In genomic region chr2:63049291-63050185, GRCh38 we compare ENCODE assay signal across 9 cellular contexts. TPM values are rescaled to one million over a fixed set of nuclear protein-coding genes. Genes with fewer than 3 reads are reported as not detected.
DNase-seq lines count a peak whose midpoint lies in the region; ATAC-seq, FAIRE-seq and TF ChIP-seq lines count a peak whose summit lies in the region.
"Had no signal": no experiment of that assay in that cellular context is flagged by ENCODE, and none has a peak within 500 bp of the region (broad histone marks: within the 10 kb centered on the region; RNA-seq: fewer than 3 reads in every experiment).

No MANE protein-coding gene starts in this region.

- ATAC-seq in activated CD4-positive, alpha-beta T cell treated with anti-CD3 and anti-CD28 coated beads for 36 hours: no peak
- ATAC-seq in Panc1 (no peak), GM21723 (IDR thresholded peaks at IDR 0.05; ENCODE audit: unreplicated experiment) (no peak)

- no peak for TF ChIP-seq EP300 in H1 (IDR thresholded peaks at IDR 0.05; ENCODE audit: borderline replicate concordance in 1 of 2, low read depth in 2 of 2, low read length in 2 of 2)
- TF ChIP-seq EP300 in ovary (IDR thresholded peaks at IDR 0.05): no peak

- H3K14ac ChIP-seq in H1 (ENCODE audit: insufficient read length): no peak overlapping the region

- CTCF ChIA-PET in activated CD4-positive, alpha-beta T cell treated with anti-CD3 and anti-CD28 coated beads for 36 hours (lab: Charles Lee): no interaction called here
- CTCF ChIA-PET in Panc1 (lab: Charles Lee): no interaction called here
- CTCF ChIA-PET in H1 (lab: Charles Lee; ENCODE audit: partially characterized antibody): interaction anchor here (0.6 to 1.0 kb wide), 4 partner anchors 20 to 561 kb away, joined by 3 read pairs; no protein-coding TSS in a partner anchor

- intact Hi-C loops in activated CD4-positive, alpha-beta T cell treated with anti-CD3 and anti-CD28 coated beads for 36 hours (cut with DNase I, micrococcal nuclease): loop anchor here (1.0 to 10.0 kb wide), 10 partner anchors 9 to 793 kb away; partner anchors contain the start of genes MDH1 (in 2 of the 2), WDPCP (in 2 of the 2), EHBP1 (in 1 of the 2) and UGP2 (in 1 of the 2)
- intact Hi-C loops in Panc1 (cut with micrococcal nuclease; ENCODE audit: unreplicated experiment) (no loop called here), ovary (cut with DNase I) (no loop called here)

- TF ChIP-seq POLR2A in H1 (IDR thresholded peaks at IDR 0.05; ENCODE audit: control extremely low read depth in 1 of 2, low read depth in 2 of 2, low read length in 2 of 2) (no peak), ovary (IDR thresholded peaks at IDR 0.05) (no peak)

- peaks cover 8 to 10% of the 10 kb centered on the region in 2 experiments for H4K20me1 ChIP-seq in H1 (replicated peaks in 1 of 2; ENCODE audit: control insufficient read depth in 1 of 2, insufficient read depth in 2 of 2, low read length in 2 of 2)

- no TSS peak for BruUV-seq in Panc1 (replicated peaks; lab: Mats Ljungman, UMichigan)

- no peaks in the 10 kb centered on the region for H3K79me2 ChIP-seq in H1 (ENCODE audit: control insufficient read depth in 1 of 2, insufficient read depth in 2 of 2, low read length in 2 of 2)

- in situ Hi-C loops in Panc1 (cut with HindIII; ENCODE audit: low pct_unique_long_range_greater_than_20kb, low sequenced_read_pairs): no loop called here

- H3K9me3 ChIP-seq in Panc1 (ENCODE audit: control insufficient read depth, insufficient read depth, low read depth, low read length) (no peaks in the 10 kb centered on the region), H1 (ENCODE audit: insufficient read depth in 2 of 2, low read depth in 1 of 2, low read length in 1 of 2) (no peaks in the 10 kb centered on the region), ovary (peaks cover 0 to 6% of the 10 kb centered on the region in 2 donors)

- H3K27me3 Mint-ChIP-seq in activated CD4-positive, alpha-beta T cell treated with anti-CD3 and anti-CD28 coated beads for 36 hours: peaks cover 76% of the 10 kb centered on the region

- no peak overlapping the region for H2BK20ac ChIP-seq in H1 (ENCODE audit: low read length)

- H3K9ac ChIP-seq in H1 (replicated peaks in 1 of 4; ENCODE audit: extremely low read depth in 1 of 4, low read depth in 3 of 4, low read length in 3 of 4): peak overlapping the region in 1 of 4 experiments; percentile 6; a peak in 1 of 7 replicates

- FAIRE-seq in H1 (lab: Jason Lieb, UNC): peak; percentile 66
- FAIRE-seq: colon had no signal

- no peak for TF ChIP-seq RAD21 in H1 (IDR thresholded peaks at IDR 0.05 in 1 of 2, conservative IDR thresholded peaks at IDR 0.05 in 1 of 2; ENCODE audit: low read depth in 2 of 2, low read length in 2 of 2)

- H4K8ac ChIP-seq in H1 (ENCODE audit: extremely low read depth, insufficient read depth, low read length): peak overlapping the region; percentile 72; the same call in 1 of the 2 replicates

- H2BK15ac ChIP-seq in H1 (ENCODE audit: low read length): no peak overlapping the region; the same call in 1 of the 2 replicates

- peaks cover 39% of the 10 kb centered on the region for H3K23me2 ChIP-seq in H1 (ENCODE audit: low read depth, low read length)

- no peak overlapping the region for H2BK5ac ChIP-seq in H1 (ENCODE audit: low read depth, low read length)

- DNase-seq in activated CD4-positive, alpha-beta T cell treated with anti-CD3 and anti-CD28 coated beads for 36 hours: peak; percentile 24
- no peak for DNase-seq in activated CD4-positive, alpha-beta T cell treated with anti-CD3 and anti-CD28 coated beads for 1 hour
- DNase-seq in Panc1 (ENCODE audit: low read depth, low spot score): no peak
- DNase-seq in H1 (ENCODE audit: low read depth in 1 of 2, low spot score in 2 of 2): peak in 1 of 2 experiments; percentile 76
- peak in 3 of 5 donors; percentile 16 to 34 (median 18) for DNase-seq in ovary
- DNase-seq in hippocampal formation (lab: John Stamatoyannopoulos, UW): no peak
- no peak for DNase-seq in RKO (ENCODE audit: low spot score)

- no peak overlapping the region for H3K23ac ChIP-seq in H1 (ENCODE audit: insufficient read length)

- H3K27ac Mint-ChIP-seq in activated CD4-positive, alpha-beta T cell treated with anti-CD3 and anti-CD28 coated beads for 36 hours: peak overlapping the region; percentile 47

- peak overlapping the region; percentile 80 to 98 for H3K4me3 ChIP-seq in Panc1 (ENCODE audit: low read depth in 2 of 2, low read length in 2 of 2)
- H3K4me3 ChIP-seq in H1 (ENCODE audit: extremely low read depth in 1 of 4, insufficient read depth in 2 of 4, low read depth in 3 of 4, low read length in 4 of 4): peak overlapping the region; percentile 53 to 80 (median 70)
- H3K4me3 ChIP-seq in ovary: peak overlapping the region; percentile 39

- POLR2A ChIA-PET in activated CD4-positive, alpha-beta T cell treated with anti-CD3 and anti-CD28 coated beads for 36 hours (lab: Charles Lee): no interaction called here
- POLR2A ChIA-PET in Panc1 (lab: Charles Lee): interaction anchor here (0.7 kb wide), 1 partner anchor 15 kb away, joined by 7 read pairs; no protein-coding TSS in a partner anchor
- POLR2A ChIA-PET in H1 (lab: Charles Lee; ENCODE audit: partially characterized antibody): interaction anchor here (0.7 to 6.8 kb wide), 3 partner anchors 10 to 15 kb away, joined by 3 to 32 read pairs (median 3); no protein-coding TSS in a partner anchor

- H3K4me3 Mint-ChIP-seq in activated CD4-positive, alpha-beta T cell treated with anti-CD3 and anti-CD28 coated beads for 36 hours: peak overlapping the region; percentile 75

- H3K4me1 Mint-ChIP-seq in activated CD4-positive, alpha-beta T cell treated with anti-CD3 and anti-CD28 coated beads for 36 hours: peaks cover 50% of the 10 kb centered on the region

- H3K4ac ChIP-seq in H1 (replicated peaks; ENCODE audit: insufficient read length, low read depth, low read length): peak overlapping the region; percentile 14

- H3K4me1 ChIP-seq in Panc1 (ENCODE audit: control insufficient read depth, insufficient read depth, low read length): peaks cover 8% of the 10 kb centered on the region
- peaks cover 4 to 51% (median 32%) of the 10 kb centered on the region in 4 experiments for H3K4me1 ChIP-seq in H1 (replicated peaks in 1 of 4; ENCODE audit: control insufficient read depth in 3 of 4, insufficient read depth in 4 of 4, low read length in 3 of 4)
- H3K4me1 ChIP-seq in ovary (ENCODE audit: insufficient read depth): peaks cover 10% of the 10 kb centered on the region

- H3K36me3 Mint-ChIP-seq in activated CD4-positive, alpha-beta T cell treated with anti-CD3 and anti-CD28 coated beads for 36 hours (ENCODE audit: low read depth): peaks cover 13% of the 10 kb centered on the region

- no peak overlapping the region for H3K56ac ChIP-seq in H1 (replicated peaks; ENCODE audit: insufficient read length, low read depth, low read length)

- no peak overlapping the region for H2AFZ ChIP-seq in H1 (ENCODE audit: low read length)

- no peak for TF ChIP-seq CTCF in Panc1 (IDR thresholded peaks at IDR 0.05)
- no peak for TF ChIP-seq CTCF in H1 (IDR thresholded peaks at IDR 0.05; ENCODE audit: control extremely low read depth in 1 of 3, insufficient read depth in 1 of 3, low read depth in 1 of 3, low read length in 3 of 3)
- no peak for TF ChIP-seq CTCF in ovary (IDR thresholded peaks at IDR 0.05)

- H2AK5ac ChIP-seq in H1 (ENCODE audit: low read depth, low read length): no peak overlapping the region

- no peaks in the 10 kb centered on the region; the same call in 1 of the 2 replicates for H3K27me3 ChIP-seq in Panc1 (ENCODE audit: control insufficient read depth, insufficient read depth, low read length)
- H3K27me3 ChIP-seq in H1 (replicated peaks in 1 of 4; ENCODE audit: control insufficient read depth in 3 of 4, extremely low read depth in 1 of 4, insufficient read depth in 3 of 4, low read length in 3 of 4): peaks cover 25 to 91% (median 74%) of the 10 kb centered on the region in 4 experiments
- no peaks in the 10 kb centered on the region for H3K27me3 ChIP-seq in ovary

- peak overlapping the region; percentile 86 to 97 for H3K4me2 ChIP-seq in H1 (ENCODE audit: insufficient read depth in 1 of 2, low read depth in 2 of 2, low read length in 2 of 2)

- H3K36me3 ChIP-seq in Panc1 (ENCODE audit: control insufficient read depth, insufficient read depth, low read length): peaks cover 6% of the 10 kb centered on the region; the same call in 1 of the 2 replicates
- peaks cover 0 to 8% (median 0%) of the 10 kb centered on the region in 4 experiments; a peak in 2 of 8 replicates for H3K36me3 ChIP-seq in H1 (ENCODE audit: control insufficient read depth in 2 of 4, insufficient read depth in 4 of 4, low read length in 3 of 4)
- no peaks in the 10 kb centered on the region for H3K36me3 ChIP-seq in ovary

- no peak overlapping the region for H4K91ac ChIP-seq in H1 (replicated peaks; ENCODE audit: insufficient read length, low read length)

- no peak overlapping the region for H2BK120ac ChIP-seq in H1 (replicated peaks; ENCODE audit: low read depth, low read length)

- H3K79me1 ChIP-seq in H1 (ENCODE audit: low read depth, low read length): no peaks in the 10 kb centered on the region

- no peaks in the 10 kb centered on the region for H3K9me3 Mint-ChIP-seq in activated CD4-positive, alpha-beta T cell treated with anti-CD3 and anti-CD28 coated beads for 36 hours (ENCODE audit: low read depth)

- no peak overlapping the region for H4K5ac ChIP-seq in H1 (ENCODE audit: insufficient read length, low read depth, low read length)

- 4% methylated on average over 38 of the region's 46 CpGs; no CpG with 5 or more reads in 1 of the 2 experiments for WGBS in H1 (ENCODE audit: extremely low coverage in 1 of 2, insufficient coverage in 1 of 2, insufficient read length in 1 of 2, insufficient replicate concordance in 2 of 2, low coverage in 1 of 2, low lambda C conversion rate in 2 of 2, missing lambda C conversion rate in 1 of 2), 2 experiments
- 4 to 7% (median 5%) methylated on average over 46 of the region's 46 CpGs for WGBS in ovary, 3 donors

- H2BK12ac ChIP-seq in H1 (ENCODE audit: low read depth, low read length): 0 out of 2 replicates have a peak overlapping the region, but pooled peaks have one; percentile 9

- H3K27ac ChIP-seq in Panc1 (ENCODE audit: low read length) (peak overlapping the region; percentile 59; the same call in 1 of the 2 replicates), H1 (ENCODE audit: low read depth, low read length) (no peak overlapping the region), ovary (no peak overlapping the region)

- H3K18ac ChIP-seq in H1 (ENCODE audit: extremely low read depth, low read length): peak overlapping the region; percentile 32; the same call in 1 of the 2 replicates

RNA-seq across cellular contexts. Expression of gene OTX1, which starts 1.1 kb away (rescaled TPM):
- not detected for total RNA-seq in activated CD4-positive, alpha-beta T cell treated with anti-CD3 and anti-CD28 coated beads for 36 hours
- total RNA-seq in Panc1 (2021; ENCODE audit: unreplicated experiment) (4.2 TPM), ovary (under 1 TPM in 4 of 7 donors, not detected in 3; 0.18 to 0.92 (median 0.23) TPM)
- polyA plus RNA-seq in Panc1 (2012; ENCODE audit: insufficient read length): 3.2 TPM
- total RNA-seq in H1 (2021; fragmentation: NEBNext Ultra II Directional; extraction: Animal tissue kit (Norgen Biotek cat#: 25700)): 3.3 and 3.8 TPM in 2 replicates
- polyA plus RNA-seq in H1 (2011; rRNA removed) (0.24 and 0.53 TPM in 2 replicates), ovary (under 1 TPM; 0.04 to 0.07 TPM)
- 0.17 TPM for polyA plus RNA-seq in H1 (2011; cell fraction: cytosol; rRNA removed)
- polyA plus RNA-seq in H1 (2011; cell fraction: nucleus; rRNA removed): 1.0 TPM
- polyA plus RNA-seq in H1 (2012, experiment 1 of 2): 1.3 to 1.7 TPM (median 1.5 TPM) in 4 replicates
- polyA plus RNA-seq in H1 (2012, experiment 2 of 2): 0.98 TPM
- polyA plus RNA-seq in H1 (2013, experiment 1 of 2): 2.7 TPM
- polyA plus RNA-seq in H1 (2013, experiment 2 of 2): 3.1 TPM
- 0.37 and 0.57 TPM in 2 replicates for polyA minus RNA-seq in H1 (2011; rRNA and poly(A)+ RNA removed)
- polyA minus RNA-seq in H1 (2011; cell fraction: cytosol; rRNA and poly(A)+ RNA removed): 0.59 TPM
- 3.6 TPM for polyA minus RNA-seq in H1 (2011; cell fraction: nucleus; rRNA and poly(A)+ RNA removed)

Comparison
In these comparisons a context has a peak if more than half of its experiments do, and no peak if none do; other contexts are left out.
1. DNase-seq: peak in activated CD4-positive, alpha-beta T cell treated with anti-CD3 and anti-CD28 coated beads for 36 hours (single experiment) and ovary (3 of 5); none in activated CD4-positive, alpha-beta T cell treated with anti-CD3 and anti-CD28 coated beads for 1 hour (single experiment), Panc1 (single experiment), hippocampal formation (0 of 2) and RKO (single experiment).
2. H3K4me3 ChIP-seq: peak in every context shown above with its lines; median percentile 89 in Panc1; 70 in H1; 39 in ovary.
3. intact Hi-C loops: an anchor here in activated CD4-positive, alpha-beta T cell treated with anti-CD3 and anti-CD28 coated beads for 36 hours (1.0 to 10.0 kb wide); none called in Panc1 and ovary.